In the genomic region with DNA sequence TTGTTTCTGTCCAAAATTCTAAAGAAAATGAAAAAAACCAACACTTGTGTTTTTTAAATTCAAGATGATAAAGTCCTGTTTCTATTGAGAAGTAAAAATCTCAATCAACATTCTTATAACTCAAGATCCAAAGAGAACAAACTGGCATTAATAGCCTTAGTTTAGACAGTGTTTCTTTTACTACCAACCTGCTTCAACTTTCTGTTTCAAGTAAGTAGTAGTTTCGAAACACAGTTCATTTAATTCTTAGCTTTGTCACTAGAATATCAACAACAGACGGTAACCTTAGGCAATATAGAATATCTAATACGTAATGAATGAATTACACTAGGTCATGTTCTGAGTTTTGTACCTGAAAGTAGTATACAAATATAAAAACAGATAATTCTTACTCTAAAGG, we compare ENCODE assay signal across 24 cellular contexts. TPM values are rescaled to one million over a fixed set of nuclear protein-coding genes. Genes with fewer than 3 reads are reported as not detected.
"Had no signal": no experiment of that assay in that cellular context is flagged by ENCODE, and none has a peak within 500 bp of the region (broad histone marks: within the 10 kb centered on the region; RNA-seq: fewer than 3 reads in every experiment).

No MANE protein-coding gene starts in this region.

- DNase-seq: colonic mucosa; effector CD4-positive, alpha-beta T cell; endodermal cell; erythroblast; foreskin melanocyte; head of caudate nucleus; hippocampal formation; left colon; left ventricle myocardium superior; mesendoderm; naive B cell; occipital lobe; psoas muscle; stimulated activated CD4-positive, alpha-beta T cell treated with anti-CD3 and anti-CD28 coated beads, Interleukin-2, amount 100 ng/mL, for 24 hours; stimulated activated CD4-positive, alpha-beta T cell treated with anti-CD3 and anti-CD28 coated beads, Interleukin-4, amount 100 ng/mL, for 4 hours; stimulated activated naive B cell treated with anti-CD40 and anti-IgM and Interleukin-4, amounts not matched to agents 10 μg/mL and 1 μg/mL and 100 μg/mL, for 72 hours; stimulated activated naive CD8-positive, alpha-beta T cell treated with anti-CD3 and anti-CD28 coated beads, Interleukin-15, amount 100 ng/mL, for 72 hours; testis; trophoblast cell had no signal

- H3K27ac ChIP-seq: colonic mucosa, psoas muscle, testis had no signal

- FAIRE-seq: endothelial cell of umbilical vein had no signal

- H3K4me3 ChIP-seq: colonic mucosa, lung, psoas muscle, testis had no signal

- H3K36me3 ChIP-seq: colonic mucosa had no signal

- H3K9me3 ChIP-seq: colonic mucosa, psoas muscle, testis had no signal

- H3K27me3 ChIP-seq: colonic mucosa, testis had no signal

- H3K4me1 ChIP-seq: colonic mucosa, psoas muscle, testis had no signal

- ATAC-seq: left colon; left ventricle myocardium superior; psoas muscle; sciatic nerve; stimulated activated naive B cell treated with anti-CD40 and anti-IgM and Interleukin-4, amounts not matched to agents 10 μg/mL and 1 μg/mL and 100 μg/mL, for 72 hours; stimulated activated naive CD8-positive, alpha-beta T cell treated with anti-CD3 and anti-CD28 coated beads, Interleukin-15, amount 100 ng/mL, for 72 hours had no signal

RNA-seq across cellular contexts. Expression of a gene that starts 55.1 kb away (rescaled TPM):
- total RNA-seq: kidney epithelial cell, subcutaneous adipose tissue had no signal
- polyA plus RNA-seq: endothelial cell of umbilical vein had no signal
